In the genomic region with DNA sequence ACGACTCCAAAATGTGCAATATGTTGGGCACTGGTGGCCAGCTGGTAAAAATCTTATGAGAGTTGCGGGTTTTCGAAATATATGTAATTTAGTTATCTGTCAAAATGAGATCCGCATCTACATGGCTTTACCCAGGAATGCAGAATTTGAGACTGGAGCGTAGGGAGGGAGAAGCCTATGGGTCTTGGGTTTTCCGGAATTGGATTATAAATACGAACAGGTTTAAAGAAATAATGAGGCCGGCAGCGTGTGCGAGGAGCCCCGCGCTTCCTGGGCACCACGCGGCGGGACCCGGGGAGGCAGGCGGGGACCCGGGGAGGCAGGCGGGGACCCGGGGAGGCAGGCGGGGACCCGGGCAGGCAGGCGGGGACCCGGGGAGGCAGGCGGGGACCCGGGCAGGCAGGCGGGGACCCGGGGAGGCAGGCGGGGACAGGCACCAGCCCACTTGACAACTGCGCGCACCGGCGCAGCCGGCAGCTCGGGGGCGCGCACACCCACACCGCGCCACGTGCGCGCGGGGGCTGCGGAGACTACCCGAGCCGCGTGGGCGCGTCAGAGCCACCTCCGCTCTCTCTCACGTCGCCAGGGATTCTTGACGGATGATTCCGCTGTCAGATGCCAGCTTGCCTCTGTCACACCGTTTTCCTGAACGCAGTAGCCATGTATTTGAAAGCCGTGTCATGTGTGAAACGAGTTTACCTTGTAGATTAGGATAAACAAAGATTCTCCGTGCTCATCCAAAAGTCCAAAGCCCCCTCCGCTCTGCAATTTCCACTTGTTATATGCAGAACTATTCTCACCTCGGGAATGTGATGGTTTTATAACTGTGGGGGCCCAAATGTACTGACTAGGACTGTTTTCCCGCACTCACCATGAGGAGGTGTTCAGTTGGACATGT, we compare ENCODE assay signal across 1 cellular context.
TF ChIP-seq lines count a peak whose summit lies in the region.

No MANE protein-coding gene starts in this region.

TF ChIP-seq in K562, 482 proteins besides CTCF, POLR2A, EP300 and RAD21 (continued from another document and continues in another):
- TF ChIP-seq, protein P1, sequence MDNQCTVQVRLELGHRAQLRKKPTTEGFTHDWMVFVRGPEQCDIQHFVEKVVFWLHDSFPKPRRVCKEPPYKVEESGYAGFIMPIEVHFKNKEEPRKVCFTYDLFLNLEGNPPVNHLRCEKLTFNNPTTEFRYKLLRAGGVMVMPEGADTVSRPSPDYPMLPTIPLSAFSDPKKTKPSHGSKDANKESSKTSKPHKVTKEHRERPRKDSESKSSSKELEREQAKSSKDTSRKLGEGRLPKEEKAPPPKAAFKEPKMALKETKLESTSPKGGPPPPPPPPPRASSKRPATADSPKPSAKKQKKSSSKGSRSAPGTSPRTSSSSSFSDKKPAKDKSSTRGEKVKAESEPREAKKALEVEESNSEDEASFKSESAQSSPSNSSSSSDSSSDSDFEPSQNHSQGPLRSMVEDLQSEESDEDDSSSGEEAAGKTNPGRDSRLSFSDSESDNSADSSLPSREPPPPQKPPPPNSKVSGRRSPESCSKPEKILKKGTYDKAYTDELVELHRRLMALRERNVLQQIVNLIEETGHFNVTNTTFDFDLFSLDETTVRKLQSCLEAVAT (IDR thresholded peaks at IDR 0.05): no peak
- TF ChIP-seq HMG20B (CRISPR knock-in tag; IDR thresholded peaks at IDR 0.05) (no peak), NR2F6 (CRISPR knock-in tag; IDR thresholded peaks at IDR 0.05) (no peak), ZFP1 (CRISPR knock-in tag; IDR thresholded peaks at IDR 0.05) (no peak), RAD51 (IDR thresholded peaks at IDR 0.05; ENCODE audit: borderline replicate concordance, low read depth) (0 out of 2 replicates have a peak, but pooled peaks have one; percentile 16), ZNF695 (CRISPR knock-in tag; IDR thresholded peaks at IDR 0.05) (no peak), EWSR1 (IDR thresholded peaks at IDR 0.05; ENCODE audit: borderline replicate concordance, low read depth, partially characterized antibody) (no peak), ZNF79 (CRISPR knock-in tag; IDR thresholded peaks at IDR 0.05; ENCODE audit: low read depth) (no peak), PHB2 (IDR thresholded peaks at IDR 0.05; ENCODE audit: low read depth) (no peak), KDM2B (CRISPR knock-in tag; IDR thresholded peaks at IDR 0.05) (no peak), SMARCB1 (IDR thresholded peaks at IDR 0.05; ENCODE audit: insufficient read length, low read depth) (no peak), ZNF445 (CRISPR knock-in tag; IDR thresholded peaks at IDR 0.05; ENCODE audit: low read depth) (no peak), RFX5 (IDR thresholded peaks at IDR 0.05; ENCODE audit: low read depth, low read length) (no peak), PTTG1 (tag; IDR thresholded peaks at IDR 0.05; ENCODE audit: low read depth) (no peak), ZNF785 (CRISPR knock-in tag; IDR thresholded peaks at IDR 0.05) (no peak), MEIS2 (IDR thresholded peaks at IDR 0.05; ENCODE audit: partially characterized antibody) (peak; percentile 76), TAF1 (IDR thresholded peaks at IDR 0.05; ENCODE audit: control insufficient read depth, extremely low read depth, insufficient read depth, low read length, severe bottlenecking) (peak; percentile 65), NR4A1 (CRISPR knock-in tag; IDR thresholded peaks at IDR 0.05) (no peak), NR4A1 (tag; IDR thresholded peaks at IDR 0.05) (0 out of 2 replicates have a peak, but pooled peaks have one; percentile 39), ZNF134 (CRISPR knock-in tag; conservative IDR thresholded peaks at IDR 0.05) (no peak), TRIM28 (IDR thresholded peaks at IDR 0.05) (no peak), ZNF232 (CRISPR knock-in tag; IDR thresholded peaks at IDR 0.05) (peak; percentile 84; the same call in 1 of the 2 replicates), ARID1B (IDR thresholded peaks at IDR 0.05) (no peak), OTX1 (CRISPR knock-in tag; IDR thresholded peaks at IDR 0.05) (0 out of 2 replicates have a peak, but pooled peaks have one; percentile 24), ZNF766 (CRISPR knock-in tag; conservative IDR thresholded peaks at IDR 0.05) (no peak), PTBP1 (IDR thresholded peaks at IDR 0.05; ENCODE audit: low read depth, low read length) (no peak), ZNF57 (CRISPR knock-in tag; IDR thresholded peaks at IDR 0.05) (no peak), CBX3 (IDR thresholded peaks at IDR 0.05; ENCODE audit: borderline replicate concordance in 1 of 2, low read length in 2 of 2) (peak in 1 of 2 experiments; percentile 65; a peak in 1 of 3 replicates), MCM5 (IDR thresholded peaks at IDR 0.05; ENCODE audit: low read depth) (no peak), DPF2 (IDR thresholded peaks at IDR 0.05) (peak; percentile 60), IRF2 (CRISPR knock-in tag; IDR thresholded peaks at IDR 0.05) (no peak), MXI1 (IDR thresholded peaks at IDR 0.05; ENCODE audit: low read depth, low read length) (peak; percentile 75)
- TF ChIP-seq, protein P2, sequence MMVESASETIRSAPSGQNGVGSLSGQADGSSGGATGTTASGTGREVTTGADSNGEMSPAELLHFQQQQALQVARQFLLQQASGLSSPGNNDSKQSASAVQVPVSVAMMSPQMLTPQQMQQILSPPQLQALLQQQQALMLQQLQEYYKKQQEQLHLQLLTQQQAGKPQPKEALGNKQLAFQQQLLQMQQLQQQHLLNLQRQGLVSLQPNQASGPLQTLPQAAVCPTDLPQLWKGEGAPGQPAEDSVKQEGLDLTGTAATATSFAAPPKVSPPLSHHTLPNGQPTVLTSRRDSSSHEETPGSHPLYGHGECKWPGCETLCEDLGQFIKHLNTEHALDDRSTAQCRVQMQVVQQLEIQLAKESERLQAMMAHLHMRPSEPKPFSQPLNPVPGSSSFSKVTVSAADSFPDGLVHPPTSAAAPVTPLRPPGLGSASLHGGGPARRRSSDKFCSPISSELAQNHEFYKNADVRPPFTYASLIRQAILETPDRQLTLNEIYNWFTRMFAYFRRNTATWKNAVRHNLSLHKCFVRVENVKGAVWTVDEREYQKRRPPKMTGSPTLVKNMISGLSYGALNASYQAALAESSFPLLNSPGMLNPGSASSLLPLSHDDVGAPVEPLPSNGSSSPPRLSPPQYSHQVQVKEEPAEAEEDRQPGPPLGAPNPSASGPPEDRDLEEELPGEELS (CRISPR knock-in tag; IDR thresholded peaks at IDR 0.05; ENCODE audit: borderline replicate concordance): peak; percentile 81; the same call in 1 of the 2 replicates
- TF ChIP-seq, protein P3, sequence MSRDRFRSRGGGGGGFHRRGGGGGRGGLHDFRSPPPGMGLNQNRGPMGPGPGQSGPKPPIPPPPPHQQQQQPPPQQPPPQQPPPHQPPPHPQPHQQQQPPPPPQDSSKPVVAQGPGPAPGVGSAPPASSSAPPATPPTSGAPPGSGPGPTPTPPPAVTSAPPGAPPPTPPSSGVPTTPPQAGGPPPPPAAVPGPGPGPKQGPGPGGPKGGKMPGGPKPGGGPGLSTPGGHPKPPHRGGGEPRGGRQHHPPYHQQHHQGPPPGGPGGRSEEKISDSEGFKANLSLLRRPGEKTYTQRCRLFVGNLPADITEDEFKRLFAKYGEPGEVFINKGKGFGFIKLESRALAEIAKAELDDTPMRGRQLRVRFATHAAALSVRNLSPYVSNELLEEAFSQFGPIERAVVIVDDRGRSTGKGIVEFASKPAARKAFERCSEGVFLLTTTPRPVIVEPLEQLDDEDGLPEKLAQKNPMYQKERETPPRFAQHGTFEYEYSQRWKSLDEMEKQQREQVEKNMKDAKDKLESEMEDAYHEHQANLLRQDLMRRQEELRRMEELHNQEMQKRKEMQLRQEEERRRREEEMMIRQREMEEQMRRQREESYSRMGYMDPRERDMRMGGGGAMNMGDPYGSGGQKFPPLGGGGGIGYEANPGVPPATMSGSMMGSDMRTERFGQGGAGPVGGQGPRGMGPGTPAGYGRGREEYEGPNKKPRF (IDR thresholded peaks at IDR 0.05; ENCODE audit: low read depth, low read length): no peak
- TF ChIP-seq, protein P4, sequence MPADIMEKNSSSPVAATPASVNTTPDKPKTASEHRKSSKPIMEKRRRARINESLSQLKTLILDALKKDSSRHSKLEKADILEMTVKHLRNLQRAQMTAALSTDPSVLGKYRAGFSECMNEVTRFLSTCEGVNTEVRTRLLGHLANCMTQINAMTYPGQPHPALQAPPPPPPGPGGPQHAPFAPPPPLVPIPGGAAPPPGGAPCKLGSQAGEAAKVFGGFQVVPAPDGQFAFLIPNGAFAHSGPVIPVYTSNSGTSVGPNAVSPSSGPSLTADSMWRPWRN (IDR thresholded peaks at IDR 0.05; ENCODE audit: low read depth): no peak
- TF ChIP-seq, protein P5, sequence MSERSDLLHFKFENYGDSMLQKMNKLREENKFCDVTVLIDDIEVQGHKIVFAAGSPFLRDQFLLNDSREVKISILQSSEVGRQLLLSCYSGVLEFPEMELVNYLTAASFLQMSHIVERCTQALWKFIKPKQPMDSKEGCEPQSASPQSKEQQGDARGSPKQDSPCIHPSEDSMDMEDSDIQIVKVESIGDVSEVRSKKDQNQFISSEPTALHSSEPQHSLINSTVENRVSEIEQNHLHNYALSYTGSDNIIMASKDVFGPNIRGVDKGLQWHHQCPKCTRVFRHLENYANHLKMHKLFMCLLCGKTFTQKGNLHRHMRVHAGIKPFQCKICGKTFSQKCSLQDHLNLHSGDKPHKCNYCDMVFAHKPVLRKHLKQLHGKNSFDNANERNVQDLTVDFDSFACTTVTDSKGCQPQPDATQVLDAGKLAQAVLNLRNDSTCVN (CRISPR knock-in tag; IDR thresholded peaks at IDR 0.05): no peak
- TF ChIP-seq, protein P6, sequence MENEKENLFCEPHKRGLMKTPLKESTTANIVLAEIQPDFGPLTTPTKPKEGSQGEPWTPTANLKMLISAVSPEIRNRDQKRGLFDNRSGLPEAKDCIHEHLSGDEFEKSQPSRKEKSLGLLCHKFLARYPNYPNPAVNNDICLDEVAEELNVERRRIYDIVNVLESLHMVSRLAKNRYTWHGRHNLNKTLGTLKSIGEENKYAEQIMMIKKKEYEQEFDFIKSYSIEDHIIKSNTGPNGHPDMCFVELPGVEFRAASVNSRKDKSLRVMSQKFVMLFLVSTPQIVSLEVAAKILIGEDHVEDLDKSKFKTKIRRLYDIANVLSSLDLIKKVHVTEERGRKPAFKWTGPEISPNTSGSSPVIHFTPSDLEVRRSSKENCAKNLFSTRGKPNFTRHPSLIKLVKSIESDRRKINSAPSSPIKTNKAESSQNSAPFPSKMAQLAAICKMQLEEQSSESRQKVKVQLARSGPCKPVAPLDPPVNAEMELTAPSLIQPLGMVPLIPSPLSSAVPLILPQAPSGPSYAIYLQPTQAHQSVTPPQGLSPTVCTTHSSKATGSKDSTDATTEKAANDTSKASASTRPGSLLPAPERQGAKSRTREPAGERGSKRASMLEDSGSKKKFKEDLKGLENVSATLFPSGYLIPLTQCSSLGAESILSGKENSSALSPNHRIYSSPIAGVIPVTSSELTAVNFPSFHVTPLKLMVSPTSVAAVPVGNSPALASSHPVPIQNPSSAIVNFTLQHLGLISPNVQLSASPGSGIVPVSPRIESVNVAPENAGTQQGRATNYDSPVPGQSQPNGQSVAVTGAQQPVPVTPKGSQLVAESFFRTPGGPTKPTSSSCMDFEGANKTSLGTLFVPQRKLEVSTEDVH (IDR thresholded peaks at IDR 0.05; ENCODE audit: low read depth, partially characterized antibody): no peak
- TF ChIP-seq, protein P7, sequence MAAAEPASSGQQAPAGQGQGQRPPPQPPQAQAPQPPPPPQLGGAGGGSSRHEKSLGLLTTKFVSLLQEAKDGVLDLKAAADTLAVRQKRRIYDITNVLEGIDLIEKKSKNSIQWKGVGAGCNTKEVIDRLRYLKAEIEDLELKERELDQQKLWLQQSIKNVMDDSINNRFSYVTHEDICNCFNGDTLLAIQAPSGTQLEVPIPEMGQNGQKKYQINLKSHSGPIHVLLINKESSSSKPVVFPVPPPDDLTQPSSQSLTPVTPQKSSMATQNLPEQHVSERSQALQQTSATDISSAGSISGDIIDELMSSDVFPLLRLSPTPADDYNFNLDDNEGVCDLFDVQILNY (CRISPR knock-in tag; IDR thresholded peaks at IDR 0.05): peak; percentile 87
- TF ChIP-seq, protein P8, sequence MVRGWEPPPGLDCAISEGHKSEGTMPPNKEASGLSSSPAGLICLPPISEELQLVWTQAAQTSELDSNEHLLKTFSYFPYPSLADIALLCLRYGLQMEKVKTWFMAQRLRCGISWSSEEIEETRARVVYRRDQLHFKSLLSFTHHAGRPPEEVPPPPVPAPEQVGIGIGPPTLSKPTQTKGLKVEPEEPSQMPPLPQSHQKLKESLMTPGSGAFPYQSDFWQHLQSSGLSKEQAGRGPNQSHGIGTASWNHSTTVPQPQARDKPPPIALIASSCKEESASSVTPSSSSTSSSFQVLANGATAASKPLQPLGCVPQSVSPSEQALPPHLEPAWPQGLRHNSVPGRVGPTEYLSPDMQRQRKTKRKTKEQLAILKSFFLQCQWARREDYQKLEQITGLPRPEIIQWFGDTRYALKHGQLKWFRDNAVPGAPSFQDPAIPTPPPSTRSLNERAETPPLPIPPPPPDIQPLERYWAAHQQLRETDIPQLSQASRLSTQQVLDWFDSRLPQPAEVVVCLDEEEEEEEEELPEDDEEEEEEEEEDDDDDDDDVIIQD (CRISPR knock-in tag; IDR thresholded peaks at IDR 0.05): no peak
- TF ChIP-seq, protein P9, sequence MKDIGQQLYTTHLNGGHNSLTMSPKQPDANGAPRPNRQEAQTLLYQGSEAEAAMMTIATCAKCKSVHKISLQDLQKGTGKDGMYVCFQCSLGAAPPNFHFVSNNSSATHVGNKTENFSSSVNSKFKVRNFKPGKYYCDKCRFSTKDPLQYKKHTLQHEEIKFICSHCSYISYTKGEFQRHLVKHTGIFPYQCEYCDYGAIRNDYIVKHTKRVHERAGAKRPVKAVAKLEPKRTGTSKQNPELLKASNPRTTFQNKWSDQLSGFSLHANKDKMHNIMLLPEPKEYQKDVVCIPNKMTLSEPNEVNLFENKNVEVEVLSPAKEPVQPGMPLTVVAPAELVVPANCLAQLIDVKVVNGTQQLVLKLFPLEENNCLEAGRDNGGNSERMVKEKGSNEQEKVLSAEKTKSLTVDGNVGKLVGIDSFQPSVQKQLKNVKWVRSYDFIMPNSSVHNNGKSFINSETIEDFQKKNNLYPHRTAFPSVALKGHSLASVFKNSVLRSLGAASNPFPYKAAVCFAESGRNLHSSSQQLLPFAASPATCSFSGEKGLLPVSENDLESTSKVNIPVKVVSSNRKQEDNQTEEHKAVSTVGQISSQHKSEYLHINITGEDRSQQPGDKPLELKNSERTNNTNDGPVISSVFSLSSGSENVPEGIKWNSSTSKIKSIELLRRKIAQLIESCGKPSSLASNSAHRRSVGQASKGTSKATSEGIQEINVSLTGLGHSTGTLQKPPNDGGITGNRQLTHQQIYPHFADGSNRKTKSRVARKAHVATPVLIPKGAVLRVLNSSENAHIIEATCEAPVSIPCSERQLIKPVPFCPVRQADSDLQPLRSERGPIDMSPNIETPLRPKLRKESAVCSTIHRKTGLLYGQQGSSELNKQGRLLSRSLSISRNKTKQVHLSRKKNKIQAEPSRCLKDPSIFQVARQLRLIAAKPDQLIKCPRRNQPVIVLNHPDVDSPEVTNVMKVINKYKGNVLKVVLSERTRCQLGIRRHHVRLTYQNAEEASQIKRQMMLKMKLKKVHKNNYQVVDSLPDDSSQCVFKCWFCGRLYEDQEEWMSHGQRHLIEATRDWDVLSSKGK (CRISPR knock-in tag; IDR thresholded peaks at IDR 0.05): no peak
- TF ChIP-seq, protein P10, sequence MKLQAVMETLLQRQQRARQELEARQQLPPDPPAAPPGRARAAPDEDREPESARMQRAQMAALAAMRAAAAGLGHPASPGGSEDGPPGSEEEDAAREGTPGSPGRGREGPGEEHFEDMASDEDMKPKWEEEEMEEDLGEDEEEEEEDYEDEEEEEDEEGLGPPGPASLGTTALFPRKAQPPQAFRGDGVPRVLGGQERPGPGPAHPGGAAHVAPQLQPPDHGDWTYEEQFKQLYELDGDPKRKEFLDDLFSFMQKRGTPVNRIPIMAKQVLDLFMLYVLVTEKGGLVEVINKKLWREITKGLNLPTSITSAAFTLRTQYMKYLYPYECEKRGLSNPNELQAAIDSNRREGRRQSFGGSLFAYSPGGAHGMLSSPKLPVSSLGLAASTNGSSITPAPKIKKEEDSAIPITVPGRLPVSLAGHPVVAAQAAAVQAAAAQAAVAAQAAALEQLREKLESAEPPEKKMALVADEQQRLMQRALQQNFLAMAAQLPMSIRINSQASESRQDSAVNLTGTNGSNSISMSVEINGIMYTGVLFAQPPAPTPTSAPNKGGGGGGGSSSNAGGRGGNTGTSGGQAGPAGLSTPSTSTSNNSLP (IDR thresholded peaks at IDR 0.05; ENCODE audit: borderline replicate concordance, low read depth, low read length): no peak
